Comparison of ENCODE assay signal across 10 cellular contexts in genomic region chr14:66649515-66649914, GRCh38.
DNase-seq lines count a peak whose midpoint lies in the region; ATAC-seq and TF ChIP-seq lines count a peak whose summit lies in the region.
"Had no signal": no experiment of that assay in that cellular context is flagged by ENCODE, and none has a peak within 500 bp of the region (broad histone marks: within the 10 kb centered on the region; RNA-seq: fewer than 3 reads in every experiment).

No MANE protein-coding gene starts in this region.

- no peaks in the 10 kb centered on the region for H3K9me3 ChIP-seq in HAP-1
- H3K9me3 ChIP-seq: heart left ventricle, ovary had no signal

- ATAC-seq in GM18907 (IDR thresholded peaks at IDR 0.05; ENCODE audit: unreplicated experiment) (peak; percentile 77), GM21717 (IDR thresholded peaks at IDR 0.05; ENCODE audit: unreplicated experiment) (peak; percentile 65), HG03571 (IDR thresholded peaks at IDR 0.05; ENCODE audit: unreplicated experiment) (peak; percentile 56)
- ATAC-seq: heart left ventricle had no signal

- no peaks in the 10 kb centered on the region for H3K27me3 ChIP-seq in HAP-1 (ENCODE audit: low read depth)
- H3K27me3 ChIP-seq: heart left ventricle, ovary had no signal

- peak; percentile 15 for DNase-seq in epithelial cell of esophagus (ENCODE audit: low read depth)
- DNase-seq in NCI-H1694 treated with DMSO at 0.1 percent for 48 hours (lab: John Stamatoyannopoulos, UW), result no peak
- no peak for DNase-seq in HAP-1 (ENCODE audit: low spot score in 2 of 2)
- DNase-seq in NCI-H1694 (lab: John Stamatoyannopoulos, UW), result no peak
- DNase-seq: heart left ventricle, ovary, T-helper 9 cell had no signal

- H3K36me3 ChIP-seq in HAP-1 (replicated peaks), result no peaks in the 10 kb centered on the region
- H3K36me3 ChIP-seq: heart left ventricle, ovary had no signal

- in situ Hi-C loops in HAP-1 (cut with MboI; ENCODE audit: low sequenced_read_pairs), result no loop called here

- no peak for TF ChIP-seq CTCF in epithelial cell of esophagus (IDR thresholded peaks at IDR 0.05; ENCODE audit: insufficient read depth, low read depth, low read length, missing control alignments)

- peaks cover 7% of the 10 kb centered on the region for H3K4me1 ChIP-seq in HAP-1

- no peak overlapping the region for H3K4me3 ChIP-seq in epithelial cell of esophagus (ENCODE audit: low read length)
- no peak overlapping the region for H3K4me3 ChIP-seq in HAP-1
- H3K4me3 ChIP-seq: heart left ventricle, ovary had no signal
